ENCODE assay signal across 20 cellular contexts in genomic region chr13:32256243-32256642, GRCh38. TPM values are rescaled to one million over a fixed set of nuclear protein-coding genes. Genes with fewer than 3 reads are reported as not detected.
"Had no signal": no experiment of that assay in that cellular context is flagged by ENCODE, and none has a peak within 500 bp of the region (broad histone marks: within the 10 kb centered on the region; RNA-seq: fewer than 3 reads in every experiment).

No MANE protein-coding gene starts in this region.

- H3K9me3 ChIP-seq: esophagus squamous epithelium, testis had no signal

- H3K27me3 Mint-ChIP-seq: activated B cell treated with CpG ODN at 0.5 μM for 24 hours; activated CD4-positive, alpha-beta T cell treated with anti-CD3 and anti-CD28 coated beads, Interleukin-2, amount 10 ng/mL, durations not matched to agents 24 days and 14 days; activated naive CD4-positive, alpha-beta T cell treated with anti-CD3 and anti-CD28 coated beads, Interleukin-2, amount 50 U/mL, for 24 hours; brain; stimulated activated naive CD8-positive, alpha-beta T cell treated with anti-CD3 and anti-CD28 coated beads, Interleukin-15, Interleukin-2, amounts not matched to agents 100 ng/mL and 50 ng/mL, for 24 hours had no signal

- DNase-seq: activated B cell treated with CpG ODN at 0.5 μM for 24 hours; activated CD4-positive, alpha-beta T cell treated with anti-CD3 and anti-CD28 coated beads, Interleukin-2, amount 10 ng/mL, durations not matched to agents 24 days and 14 days; activated T-cell treated with anti-CD3 and anti-CD28 coated beads for 4 hours; cerebellar nuclear complex; dorsolateral prefrontal cortex; esophagus squamous epithelium; head of caudate nucleus; nephron progenitor cell; stimulated activated CD4-positive, alpha-beta T cell treated with anti-CD3 and anti-CD28 coated beads, Interleukin-4, amount 100 ng/mL, for 24 hours; T-helper 1 cell; testis had no signal

- H3K4me1 ChIP-seq: testis had no signal

- H3K27ac Mint-ChIP-seq: activated B cell treated with CpG ODN at 0.5 μM for 24 hours; activated CD4-positive, alpha-beta T cell treated with anti-CD3 and anti-CD28 coated beads, Interleukin-2, amount 10 ng/mL, durations not matched to agents 24 days and 14 days; activated naive CD4-positive, alpha-beta T cell treated with anti-CD3 and anti-CD28 coated beads, Interleukin-2, amount 50 U/mL, for 24 hours; nephron progenitor cell; stimulated activated naive CD8-positive, alpha-beta T cell treated with anti-CD3 and anti-CD28 coated beads, Interleukin-15, Interleukin-2, amounts not matched to agents 100 ng/mL and 50 ng/mL, for 24 hours had no signal

- H3K36me3 Mint-ChIP-seq: activated naive CD4-positive, alpha-beta T cell treated with anti-CD3 and anti-CD28 coated beads, Interleukin-2, amount 50 U/mL, for 24 hours had no signal

- H3K36me3 ChIP-seq: esophagus squamous epithelium had no signal

- H3K4me1 Mint-ChIP-seq: activated B cell treated with CpG ODN at 0.5 μM for 24 hours; activated CD4-positive, alpha-beta T cell treated with anti-CD3 and anti-CD28 coated beads, Interleukin-2, amount 10 ng/mL, durations not matched to agents 24 days and 14 days had no signal

- H3K27me3 ChIP-seq: dorsolateral prefrontal cortex, esophagus squamous epithelium, testis had no signal

- H3K9me3 Mint-ChIP-seq: activated B cell treated with CpG ODN at 0.5 μM for 24 hours; activated CD4-positive, alpha-beta T cell treated with anti-CD3 and anti-CD28 coated beads, Interleukin-2, amount 10 ng/mL, durations not matched to agents 24 days and 14 days; activated naive CD4-positive, alpha-beta T cell treated with anti-CD3 and anti-CD28 coated beads, Interleukin-2, amount 50 U/mL, for 24 hours; brain; nephron progenitor cell; stimulated activated naive CD8-positive, alpha-beta T cell treated with anti-CD3 and anti-CD28 coated beads, Interleukin-15, Interleukin-2, amounts not matched to agents 100 ng/mL and 50 ng/mL, for 24 hours had no signal

- H3K4me3 Mint-ChIP-seq: activated B cell treated with CpG ODN at 0.5 μM for 24 hours; activated CD4-positive, alpha-beta T cell treated with anti-CD3 and anti-CD28 coated beads, Interleukin-2, amount 10 ng/mL, durations not matched to agents 24 days and 14 days; activated naive CD4-positive, alpha-beta T cell treated with anti-CD3 and anti-CD28 coated beads, Interleukin-2, amount 50 U/mL, for 24 hours; brain; nephron progenitor cell; stimulated activated naive CD8-positive, alpha-beta T cell treated with anti-CD3 and anti-CD28 coated beads, Interleukin-15, Interleukin-2, amounts not matched to agents 100 ng/mL and 50 ng/mL, for 24 hours had no signal

- H3K4me3 ChIP-seq: SK-N-MC, testis had no signal

- H3K27ac ChIP-seq: SK-N-MC had no signal

RNA-seq across cellular contexts. Expression of gene ZAR1L, which starts 58.9 kb away (rescaled TPM):
- total RNA-seq: activated B cell treated with CpG ODN at 0.5 μM for 24 hours; activated CD8-positive, alpha-beta memory T cell treated with anti-CD3 and anti-CD28 coated beads for 36 hours; esophagus squamous epithelium; left lobe of liver; mesenteric fat pad; omental fat pad; pulmonary artery endothelial cell had no signal
